In genomic region chr11:27757953-27758352, GRCh38 we compare ENCODE assay signal across 13 cellular contexts. TPM values are rescaled to one million over a fixed set of nuclear protein-coding genes. Genes with fewer than 3 reads are reported as not detected.
DNase-seq lines count a peak whose midpoint lies in the region; ATAC-seq, FAIRE-seq and TF ChIP-seq lines count a peak whose summit lies in the region.
"Had no signal": no experiment of that assay in that cellular context is flagged by ENCODE, and none has a peak within 500 bp of the region (broad histone marks: within the 10 kb centered on the region; RNA-seq: fewer than 3 reads in every experiment).

No MANE protein-coding gene starts in this region.

- H3K79me2 ChIP-seq in GM23248 (ENCODE audit: insufficient read depth) (no peaks in the 10 kb centered on the region), PC-3 (ENCODE audit: low read length) (no peaks in the 10 kb centered on the region)

- POLR2A ChIA-PET in PC-3 (lab: Charles Lee; ENCODE audit: unreplicated experiment) = no interaction called here
- POLR2A ChIA-PET in A673 (lab: Charles Lee; ENCODE audit: low non-redundant PET) = interaction anchor here (0.6 kb wide), 1 partner anchor 8 kb away, joined by 3 read pairs; no protein-coding TSS in a partner anchor

- H4K20me1 ChIP-seq in GM23248 (ENCODE audit: insufficient read depth) (no peaks in the 10 kb centered on the region), PC-3 (ENCODE audit: low read length) (no peaks in the 10 kb centered on the region)

- no peaks in the 10 kb centered on the region for H3K9me3 Mint-ChIP-seq in T-helper 2 cell treated with Interferon-gamma antibody and Interleukin-4, amounts not matched to agents 5 μg/mL and 100 μg/mL, for 36 hours

- 30 to 38% methylated on average over 2 of the region's 2 CpGs for WGBS in GM23248 (ENCODE audit: low coverage in 1 of 2, low lambda C conversion rate in 2 of 2, missing lambda C conversion rate in 2 of 2), 2 experiments

- H3K27ac Mint-ChIP-seq in T-helper 2 cell treated with Interferon-gamma antibody and Interleukin-4, amounts not matched to agents 5 μg/mL and 100 μg/mL, for 36 hours = no peak overlapping the region
- H3K27ac Mint-ChIP-seq: activated CD4-positive, alpha-beta T cell treated with anti-CD3 and anti-CD28 coated beads for 36 hours; neural progenitor cell had no signal

- ATAC-seq in PC-3 = peak; percentile 56
- ATAC-seq: activated CD4-positive, alpha-beta T cell treated with anti-CD3 and anti-CD28 coated beads for 36 hours had no signal

- H3K9ac ChIP-seq in GM23248 = no peak overlapping the region
- no peak overlapping the region for H3K9ac ChIP-seq in PC-3 (ENCODE audit: low read length)
- H3K9ac ChIP-seq: neural progenitor cell had no signal

- no peaks in the 10 kb centered on the region for H3K27me3 Mint-ChIP-seq in T-helper 2 cell treated with Interferon-gamma antibody and Interleukin-4, amounts not matched to agents 5 μg/mL and 100 μg/mL, for 36 hours (ENCODE audit: low read depth)

- H3K4me1 ChIP-seq in GM23248 (ENCODE audit: insufficient read depth) (peaks cover 13% of the 10 kb centered on the region), PC-3 (ENCODE audit: insufficient read depth, low read length) (0 out of 2 replicates have a peak, but pooled peaks cover 4% of the 10 kb centered on the region), A673 (ENCODE audit: insufficient read depth, low read length, poor library complexity, severe bottlenecking) (no peaks in the 10 kb centered on the region)

- H2AFZ ChIP-seq in GM23248 = no peak overlapping the region
- H2AFZ ChIP-seq in PC-3 (ENCODE audit: low read length) = no peak overlapping the region
- H2AFZ ChIP-seq: neural progenitor cell had no signal

- no peaks in the 10 kb centered on the region for H3F3A ChIP-seq in GM23248 (ENCODE audit: insufficient read depth)
- no peaks in the 10 kb centered on the region for H3F3A ChIP-seq in PC-3 (ENCODE audit: low read length, unreplicated experiment)

- H3K4me1 Mint-ChIP-seq in T-helper 2 cell treated with Interferon-gamma antibody and Interleukin-4, amounts not matched to agents 5 μg/mL and 100 μg/mL, for 36 hours (ENCODE audit: low read depth) = no peaks in the 10 kb centered on the region
- H3K4me1 Mint-ChIP-seq: activated CD4-positive, alpha-beta T cell treated with anti-CD3 and anti-CD28 coated beads for 36 hours had no signal

- TF ChIP-seq POLR2A in GM12891 (IDR thresholded peaks at IDR 0.05; ENCODE audit: low read depth, low read length) = no peak

- CTCF ChIA-PET in PC-3 (lab: Charles Lee) = no interaction called here
- CTCF ChIA-PET in A673 (lab: Charles Lee) = interaction anchor here (0.6 to 0.8 kb wide), 2 partner anchors 59 to 63 kb away, joined by 3 read pairs; no protein-coding TSS in a partner anchor

- intact Hi-C loops in PC-3 (cut with micrococcal nuclease) (no loop called here), A673 (cut with micrococcal nuclease; ENCODE audit: unreplicated experiment) (no loop called here)

- H3K27ac ChIP-seq in GM23248 (no peak overlapping the region), PC-3 (ENCODE audit: low read length) (no peak overlapping the region), A673 (ENCODE audit: low read depth, low read length, poor library complexity, severe bottlenecking) (no peak overlapping the region)
- H3K27ac ChIP-seq: neural progenitor cell had no signal

- DNase-seq in GM23248 = peak; percentile 57
- peak; percentile 53 for DNase-seq in PC-3
- DNase-seq in choroid plexus epithelial cell (ENCODE audit: low read depth) = peak; percentile 74
- peak; percentile 80 for DNase-seq in stromal cell of bone marrow (ENCODE audit: low read depth)
- DNase-seq in A673 (ENCODE audit: low spot score) = no peak
- no peak for DNase-seq in GM12891 (ENCODE audit: insufficient read length, low spot score)
- DNase-seq in T-helper 2 cell treated with Interferon-gamma antibody and Interleukin-4, amounts not matched to agents 5 μg/mL and 100 μg/mL, for 36 hours (ENCODE audit: low spot score) = no peak
- DNase-seq: activated CD4-positive, alpha-beta T cell treated with anti-CD3 and anti-CD28 coated beads for 36 hours; activated T-cell treated with anti-CD3 and anti-CD28 coated beads, Interleukin-2, amount 50 U/mL, for 48 hours; amygdala; NCI-H2029 treated with DMSO at 0.1 percent for 48 hours had no signal

- no peak for TF ChIP-seq CTCF in PC-3 (conservative IDR thresholded peaks at IDR 0.05; ENCODE audit: low read depth, low read length)
- TF ChIP-seq CTCF in choroid plexus epithelial cell (conservative IDR thresholded peaks at IDR 0.05; ENCODE audit: low read depth, low read length) = no peak
- no peak for TF ChIP-seq CTCF in A673 (conservative IDR thresholded peaks at IDR 0.05; ENCODE audit: low read depth, low read length)

- H3K36me3 Mint-ChIP-seq in T-helper 2 cell treated with Interferon-gamma antibody and Interleukin-4, amounts not matched to agents 5 μg/mL and 100 μg/mL, for 36 hours (ENCODE audit: low read depth) = no peaks in the 10 kb centered on the region
- H3K36me3 Mint-ChIP-seq: neural progenitor cell had no signal

- FAIRE-seq in GM12891 (lab: Jason Lieb, UNC) = no peak

- H3K27me3 ChIP-seq in GM23248 (replicated peaks; ENCODE audit: insufficient read depth) = peaks cover 14% of the 10 kb centered on the region
- H3K27me3 ChIP-seq in PC-3 (ENCODE audit: low read length) = no peaks in the 10 kb centered on the region
- peaks cover 46% of the 10 kb centered on the region for H3K27me3 ChIP-seq in A673 (replicated peaks; ENCODE audit: insufficient read depth, low read depth, low read length, poor library complexity)
- H3K27me3 ChIP-seq: neural progenitor cell had no signal

- H3K4me2 ChIP-seq in GM23248 (ENCODE audit: unreplicated experiment) (no peak overlapping the region), PC-3 (ENCODE audit: low read length) (no peak overlapping the region)
- H3K4me2 ChIP-seq: neural progenitor cell, smooth muscle cell had no signal

- BruUV-seq in PC-3 (replicated peaks; lab: Mats Ljungman, UMichigan) = no TSS peak
- no TSS peak for BruUV-seq in A673 (replicated peaks; lab: Mats Ljungman, UMichigan)

- H3K9me2 ChIP-seq in GM23248 (ENCODE audit: insufficient read depth) (no peaks in the 10 kb centered on the region), PC-3 (replicated peaks; ENCODE audit: low read length) (no peaks in the 10 kb centered on the region)

- H3K4me3 ChIP-seq in GM23248 (no peak overlapping the region), PC-3 (ENCODE audit: low read length) (no peak overlapping the region), choroid plexus epithelial cell (ENCODE audit: low read depth, low read length) (no peak overlapping the region), A673 (ENCODE audit: low read depth, low read length, poor library complexity, severe bottlenecking) (no peak overlapping the region)
- H3K4me3 ChIP-seq: neural progenitor cell, smooth muscle cell had no signal

- H3K36me3 ChIP-seq in GM23248 (ENCODE audit: low read depth) (no peaks in the 10 kb centered on the region), PC-3 (ENCODE audit: low read depth, low read length) (no peaks in the 10 kb centered on the region), A673 (ENCODE audit: insufficient read depth, low read length, poor library complexity, severe bottlenecking) (no peaks in the 10 kb centered on the region)
- H3K36me3 ChIP-seq: neural progenitor cell had no signal

- no peaks in the 10 kb centered on the region for H3K9me3 ChIP-seq in GM23248 (ENCODE audit: low read depth)
- H3K9me3 ChIP-seq in PC-3 (ENCODE audit: low read length) = no peaks in the 10 kb centered on the region
- H3K9me3 ChIP-seq in A673 (ENCODE audit: low read depth, low read length, poor library complexity, severe bottlenecking) = no peaks in the 10 kb centered on the region

- no peak overlapping the region for H3K4me3 Mint-ChIP-seq in T-helper 2 cell treated with Interferon-gamma antibody and Interleukin-4, amounts not matched to agents 5 μg/mL and 100 μg/mL, for 36 hours
- H3K4me3 Mint-ChIP-seq: activated CD4-positive, alpha-beta T cell treated with anti-CD3 and anti-CD28 coated beads for 36 hours; neural progenitor cell had no signal

- in situ Hi-C loops in GM23248 (cut with MboI) = no loop called here

TF ChIP-seq in GM12891, 5 proteins besides CTCF, POLR2A, EP300 and RAD21:
- TF ChIP-seq SPI1 (IDR thresholded peaks at IDR 0.05; ENCODE audit: low read depth, low read length) = no peak
- no peak for TF ChIP-seq POLR2AphosphoS5 (IDR thresholded peaks at IDR 0.05; ENCODE audit: low read depth, low read length)
- no peak for TF ChIP-seq PAX5 (IDR thresholded peaks at IDR 0.05; ENCODE audit: insufficient read depth, low read length, severe bottlenecking)
- no peak for TF ChIP-seq POU2F2 (IDR thresholded peaks at IDR 0.05; ENCODE audit: low read depth, low read length)
- TF ChIP-seq TAF1 (IDR thresholded peaks at IDR 0.05; ENCODE audit: low read depth, low read length) = no peak

RNA-seq across cellular contexts. Expression of gene BDNF, which starts 57.7 kb away (rescaled TPM):
- 63.6 and 64.1 TPM in 2 replicates for total RNA-seq in GM23248 (2014; rRNA removed; shearing (Covaris generic))
- 58.1 and 59.7 TPM in 2 replicates for polyA plus RNA-seq in GM23248 (2016; fragmentation: Nextera tagmentation; extraction: Ambion mirVana)
- total RNA-seq in PC-3 (2014; rRNA removed) = 3.4 and 3.8 TPM in 2 replicates
- 0.07 and 0.09 TPM in 2 replicates for total RNA-seq in A673 (2021)
- polyA plus RNA-seq in GM12891 (2012; ENCODE audit: low read depth, missing spikeins) = 0.04 TPM
- total RNA-seq: activated CD4-positive, alpha-beta T cell treated with anti-CD3 and anti-CD28 coated beads for 36 hours had no signal

Comparison
In these comparisons a context has a peak if more than half of its experiments do, and no peak if none do; other contexts are left out.
1. DNase-seq: peak in GM23248 (single experiment), PC-3 (single experiment), choroid plexus epithelial cell (single experiment) and stromal cell of bone marrow (single experiment); none in A673 (single experiment), GM12891 (single experiment) and T-helper 2 cell treated with Interferon-gamma antibody and Interleukin-4, amounts not matched to agents 5 μg/mL and 100 μg/mL, for 36 hours (single experiment).
2. RNA of gene BDNF, which starts 57.7 kb away (total RNA-seq): 63.6 to 64.1 TPM in GM23248; 3.4 to 3.8 TPM in PC-3 and 0.07 to 0.09 TPM in A673; every median in the first group is over 10 times any median in the second.